In the genomic region with DNA sequence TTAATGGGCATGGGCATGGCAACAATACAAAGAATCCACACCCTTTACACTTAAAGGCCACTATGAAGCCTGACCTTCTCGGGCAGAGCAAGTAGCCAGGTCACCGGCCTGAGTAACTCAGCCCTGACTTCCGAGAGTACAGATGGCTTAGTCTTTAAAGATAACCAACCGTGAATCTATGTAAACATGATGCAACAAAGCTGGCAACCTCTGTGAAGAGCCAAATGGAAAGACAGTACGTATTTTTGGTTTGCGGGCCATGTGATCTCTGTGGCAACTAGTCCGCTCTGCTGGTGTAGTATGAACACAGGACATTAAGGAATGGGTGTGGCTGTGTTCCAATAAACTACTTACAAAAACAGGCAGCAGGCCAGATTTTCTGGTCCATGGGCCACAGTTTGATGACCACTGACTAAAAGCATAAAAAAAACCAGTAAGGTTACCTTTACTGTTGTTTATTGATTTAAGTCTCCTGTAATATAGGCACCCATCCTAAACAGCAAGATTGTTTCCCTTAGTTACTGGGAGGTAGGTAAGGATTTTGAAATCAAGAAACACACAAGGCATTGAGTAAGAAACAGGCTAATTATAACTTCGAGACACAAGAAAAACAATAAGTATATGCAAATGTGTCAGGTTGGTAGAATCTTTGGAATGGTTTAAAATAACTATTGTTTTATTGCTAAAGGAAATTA, we compare ENCODE assay signal across 16 cellular contexts. TPM values are rescaled to one million over a fixed set of nuclear protein-coding genes. Genes with fewer than 3 reads are reported as not detected.
DNase-seq lines count a peak whose midpoint lies in the region; ATAC-seq and TF ChIP-seq lines count a peak whose summit lies in the region.
"Had no signal": no experiment of that assay in that cellular context is flagged by ENCODE, and none has a peak within 500 bp of the region (broad histone marks: within the 10 kb centered on the region; RNA-seq: fewer than 3 reads in every experiment).

No MANE protein-coding gene starts in this region.

- intact Hi-C loops in CD8-positive, alpha-beta T cell (cut with DNase I, micrococcal nuclease): no loop called here

- TF ChIP-seq EP300 in gastroesophageal sphincter (IDR thresholded peaks at IDR 0.05): no peak

- H3K36me3 ChIP-seq in gastroesophageal sphincter: peaks cover 0 to 59% of the 10 kb centered on the region in 2 donors
- peaks cover 7 to 11% (median 10%) of the 10 kb centered on the region in 3 donors for H3K36me3 ChIP-seq in skeletal muscle tissue (ENCODE audit: control insufficient read depth in 3 of 3, insufficient read depth in 3 of 3, low read length in 3 of 3)
- H3K36me3 ChIP-seq in CD8-positive, alpha-beta T cell (ENCODE audit: insufficient read depth, low read length): peaks cover 35% of the 10 kb centered on the region

- ATAC-seq in gastroesophageal sphincter (peak; percentile 46), HG02973 (IDR thresholded peaks at IDR 0.05; ENCODE audit: unreplicated experiment) (no peak)
- no peak for ATAC-seq in CD8-positive, alpha-beta T cell
- ATAC-seq: activated CD4-positive, alpha-beta T cell treated with anti-CD3 and anti-CD28 coated beads for 36 hours; T-cell had no signal

- H3K9me3 ChIP-seq in gastroesophageal sphincter (no peaks in the 10 kb centered on the region), skeletal muscle tissue (ENCODE audit: control insufficient read depth in 3 of 3, low read length in 3 of 3) (no peaks in the 10 kb centered on the region)
- no peaks in the 10 kb centered on the region for H3K9me3 ChIP-seq in CD8-positive, alpha-beta T cell (ENCODE audit: low read length)

- H3K27ac ChIP-seq in gastroesophageal sphincter (no peak overlapping the region), skeletal muscle tissue (ENCODE audit: low read depth, low read length) (peak overlapping the region; percentile 76)
- no peak overlapping the region for H3K27ac ChIP-seq in CD8-positive, alpha-beta T cell (ENCODE audit: low read depth, low read length)

- H3K27ac Mint-ChIP-seq in T-helper 2 cell treated with Interferon-gamma antibody and Interleukin-4, amounts not matched to agents 5 μg/mL and 100 μg/mL, for 36 hours: peak overlapping the region; percentile 20
- no peak overlapping the region for H3K27ac Mint-ChIP-seq in CD8-positive, alpha-beta T cell
- H3K27ac Mint-ChIP-seq: activated CD4-positive, alpha-beta T cell treated with anti-CD3 and anti-CD28 coated beads for 36 hours; activated naive CD8-positive, alpha-beta T cell treated with anti-CD3 and anti-CD28 coated beads, Interleukin-2, amount 10 ng/mL, durations not matched to agents 7 days and 5 days; activated T-cell treated with anti-CD3 and anti-CD28 coated beads, Interleukin-2, amount 50 U/mL, for 24 hours had no signal

- POLR2A ChIA-PET in CD8-positive, alpha-beta T cell (lab: Charles Lee): no interaction called here

- no peak overlapping the region for H3K9ac ChIP-seq in skeletal muscle tissue (ENCODE audit: low read depth in 1 of 3, low read length in 3 of 3)

- no peak overlapping the region for H3K4me3 ChIP-seq in gastroesophageal sphincter
- peak overlapping the region in 1 of 3 donors; percentile 47 for H3K4me3 ChIP-seq in skeletal muscle tissue (ENCODE audit: low read length in 3 of 3)
- no peak overlapping the region for H3K4me3 ChIP-seq in CD8-positive, alpha-beta T cell (ENCODE audit: low read depth, low read length)
- H3K4me3 ChIP-seq: smooth muscle cell had no signal

- CTCF ChIA-PET in CD8-positive, alpha-beta T cell (lab: Charles Lee): interaction anchor here (1.0 kb wide), 1 partner anchor 17 kb away, joined by 3 read pairs; no protein-coding TSS in a partner anchor

- WGBS in gastroesophageal sphincter (ENCODE audit: low coverage in 1 of 2), 2 donors: 73 to 75% methylated on average over 5 to 6 of the region's 8 CpGs

- TF ChIP-seq CTCF in gastroesophageal sphincter (IDR thresholded peaks at IDR 0.05): no peak
- no peak for TF ChIP-seq CTCF in CD8-positive, alpha-beta T cell (IDR thresholded peaks at IDR 0.05)

- peaks cover 0 to 8% (median 0%) of the 10 kb centered on the region in 3 donors for H3K4me1 ChIP-seq in gastroesophageal sphincter
- peaks cover 5 to 25% (median 8%) of the 10 kb centered on the region in 3 donors for H3K4me1 ChIP-seq in skeletal muscle tissue (ENCODE audit: control insufficient read depth in 3 of 3, insufficient read depth in 3 of 3, low read length in 3 of 3)
- no peaks in the 10 kb centered on the region for H3K4me1 ChIP-seq in CD8-positive, alpha-beta T cell (ENCODE audit: insufficient read depth, low read length)

- H3K27me3 ChIP-seq in gastroesophageal sphincter (no peaks in the 10 kb centered on the region), skeletal muscle tissue (ENCODE audit: control insufficient read depth in 3 of 3, insufficient read depth in 3 of 3, low read length in 3 of 3) (no peaks in the 10 kb centered on the region)
- no peaks in the 10 kb centered on the region for H3K27me3 ChIP-seq in CD8-positive, alpha-beta T cell (ENCODE audit: insufficient read depth, low read length)

- no peaks in the 10 kb centered on the region for H3K27me3 Mint-ChIP-seq in T-helper 2 cell treated with Interferon-gamma antibody and Interleukin-4, amounts not matched to agents 5 μg/mL and 100 μg/mL, for 36 hours (ENCODE audit: low read depth)
- no peaks in the 10 kb centered on the region for H3K27me3 Mint-ChIP-seq in CD8-positive, alpha-beta T cell (ENCODE audit: low read depth)
- H3K27me3 Mint-ChIP-seq: activated CD4-positive, alpha-beta T cell treated with anti-CD3 and anti-CD28 coated beads for 36 hours; activated naive CD8-positive, alpha-beta T cell treated with anti-CD3 and anti-CD28 coated beads, Interleukin-2, amount 10 ng/mL, durations not matched to agents 7 days and 5 days; activated T-cell treated with anti-CD3 and anti-CD28 coated beads, Interleukin-2, amount 50 U/mL, for 24 hours; central memory CD8-positive, alpha-beta T cell; T-cell had no signal

- H3K9me3 Mint-ChIP-seq in T-helper 2 cell treated with Interferon-gamma antibody and Interleukin-4, amounts not matched to agents 5 μg/mL and 100 μg/mL, for 36 hours: no peaks in the 10 kb centered on the region
- no peaks in the 10 kb centered on the region for H3K9me3 Mint-ChIP-seq in CD8-positive, alpha-beta T cell
- H3K9me3 Mint-ChIP-seq: activated naive CD8-positive, alpha-beta T cell treated with anti-CD3 and anti-CD28 coated beads, Interleukin-2, amount 10 ng/mL, durations not matched to agents 7 days and 5 days; activated T-cell treated with anti-CD3 and anti-CD28 coated beads, Interleukin-2, amount 50 U/mL, for 24 hours; central memory CD8-positive, alpha-beta T cell; T-cell had no signal

- H3K4me3 Mint-ChIP-seq in T-helper 2 cell treated with Interferon-gamma antibody and Interleukin-4, amounts not matched to agents 5 μg/mL and 100 μg/mL, for 36 hours: no peak overlapping the region
- no peak overlapping the region for H3K4me3 Mint-ChIP-seq in CD8-positive, alpha-beta T cell
- H3K4me3 Mint-ChIP-seq: activated CD4-positive, alpha-beta T cell treated with anti-CD3 and anti-CD28 coated beads for 36 hours; activated naive CD8-positive, alpha-beta T cell treated with anti-CD3 and anti-CD28 coated beads, Interleukin-2, amount 10 ng/mL, durations not matched to agents 7 days and 5 days; activated T-cell treated with anti-CD3 and anti-CD28 coated beads, Interleukin-2, amount 50 U/mL, for 24 hours; central memory CD8-positive, alpha-beta T cell; T-cell had no signal

- DNase-seq in T-helper 2 cell treated with Interferon-gamma antibody and Interleukin-4, amounts not matched to agents 5 μg/mL and 100 μg/mL, for 36 hours (ENCODE audit: low spot score): no peak
- DNase-seq in T-helper 2 cell (no peak), NCI-H748 (lab: John Stamatoyannopoulos, UW; ENCODE audit: unreplicated experiment) (peak; percentile 90)
- no peak for DNase-seq in CD8-positive, alpha-beta T cell
- no peak for DNase-seq in stimulated activated CD8-positive, alpha-beta memory T cell treated with anti-CD3 and anti-CD28 coated beads, Interleukin-4, amount 100 ng/mL, for 48 hours
- DNase-seq: activated CD4-positive, alpha-beta T cell treated with anti-CD3 and anti-CD28 coated beads for 36 hours; activated naive CD8-positive, alpha-beta T cell treated with anti-CD3 and anti-CD28 coated beads, Interleukin-2, amount 10 ng/mL, durations not matched to agents 7 days and 5 days; activated T-cell treated with anti-CD3 and anti-CD28 coated beads, Interleukin-2, amount 50 U/mL, for 24 hours; hypothalamus; mesendoderm; T-cell had no signal

- peaks cover 10% of the 10 kb centered on the region for H3K4me1 Mint-ChIP-seq in T-helper 2 cell treated with Interferon-gamma antibody and Interleukin-4, amounts not matched to agents 5 μg/mL and 100 μg/mL, for 36 hours (ENCODE audit: low read depth)
- peaks cover 11% of the 10 kb centered on the region for H3K4me1 Mint-ChIP-seq in CD8-positive, alpha-beta T cell (ENCODE audit: low read depth)

- no peak for TF ChIP-seq POLR2A in gastroesophageal sphincter (IDR thresholded peaks at IDR 0.05)

- H3K36me3 Mint-ChIP-seq in T-helper 2 cell treated with Interferon-gamma antibody and Interleukin-4, amounts not matched to agents 5 μg/mL and 100 μg/mL, for 36 hours (ENCODE audit: low read depth): peaks cover 53% of the 10 kb centered on the region
- peaks cover 87% of the 10 kb centered on the region for H3K36me3 Mint-ChIP-seq in CD8-positive, alpha-beta T cell

RNA-seq across cellular contexts. Expression of a gene that starts 14.5 kb away (rescaled TPM):
- 10 to 100 TPM; 22.3 to 32.0 (median 24.4) TPM for total RNA-seq in gastroesophageal sphincter
- total RNA-seq in skeletal muscle tissue: 37.1 TPM
- 10 to 100 TPM; 12.1 to 12.2 TPM for total RNA-seq in CD8-positive, alpha-beta T cell
